23 cellular contexts compared by ENCODE assay signal in genomic region chr5:91018712-91019371, GRCh38.
A peak's percentile ranks its signal among the peaks of the same experiment; 100 is the strongest.
DNase-seq lines count a peak whose midpoint lies in the region; ATAC-seq, FAIRE-seq and TF ChIP-seq lines count a peak whose summit lies in the region.
"Had no signal": no experiment of that assay in that cellular context is flagged by ENCODE, and none has a peak within 500 bp of the region (broad histone marks: within the 10 kb centered on the region; RNA-seq: fewer than 3 reads in every experiment).

No MANE protein-coding gene starts in this region.

- 58% methylated on average over 4 of the region's 4 CpGs for WGBS in liver
- 92% methylated on average over 4 of the region's 4 CpGs for WGBS in HepG2 (ENCODE audit: low lambda C conversion rate)
- no CpG with 5 or more reads among the region's 4 CpGs for WGBS in trophoblast cell (ENCODE audit: extremely low coverage, insufficient coverage, insufficient read length)
- WGBS in urinary bladder, result 49% methylated on average over 4 of the region's 4 CpGs

- H3K4me3 ChIP-seq in liver (ENCODE audit: low read depth in 1 of 3, low read length in 3 of 3), result no peak overlapping the region
- H3K4me3 ChIP-seq in HepG2 (replicated peaks in 1 of 3; ENCODE audit: insufficient read depth in 1 of 3, low read depth in 2 of 3, low read length in 3 of 3), result no peak overlapping the region
- H3K4me3 ChIP-seq in fibroblast of villous mesenchyme (ENCODE audit: low read depth, low read length), result no peak overlapping the region
- no peak overlapping the region for H3K4me3 ChIP-seq in trophoblast cell (ENCODE audit: low read depth, low read length)
- H3K4me3 ChIP-seq in urinary bladder (ENCODE audit: low read depth, low read length), result no peak overlapping the region
- H3K4me3 ChIP-seq in lower lobe of right lung, result no peak overlapping the region
- H3K4me3 ChIP-seq: GM23338, HAP-1, Peyer's patch, SJCRH30 had no signal

- no peaks in the 10 kb centered on the region for H3K36me3 ChIP-seq in liver (ENCODE audit: control insufficient read depth in 4 of 4, insufficient read depth in 3 of 4, low read depth in 1 of 4, low read length in 3 of 4)
- no peaks in the 10 kb centered on the region for H3K36me3 ChIP-seq in HepG2 (replicated peaks in 1 of 2; ENCODE audit: control insufficient read depth in 1 of 2, insufficient read depth in 2 of 2, low read length in 2 of 2)
- no peaks in the 10 kb centered on the region for H3K36me3 ChIP-seq in trophoblast cell (ENCODE audit: control insufficient read depth in 1 of 2, insufficient read depth in 2 of 2, low read length in 2 of 2)
- H3K36me3 ChIP-seq in urinary bladder (ENCODE audit: insufficient read depth), result no peaks in the 10 kb centered on the region
- H3K36me3 ChIP-seq in lower lobe of right lung, result no peaks in the 10 kb centered on the region
- H3K36me3 ChIP-seq: HAP-1, Peyer's patch, SJCRH30 had no signal

- no peak for TF ChIP-seq EP300 in HepG2 (IDR thresholded peaks at IDR 0.05; ENCODE audit: low read depth in 2 of 2, low read length in 2 of 2)
- no peak for TF ChIP-seq EP300 in HepG2 (CRISPR knock-in tag; IDR thresholded peaks at IDR 0.05; ENCODE audit: borderline replicate concordance)

- H3K4me1 ChIP-seq in liver (ENCODE audit: control insufficient read depth in 4 of 4, insufficient read depth in 4 of 4, low read length in 3 of 4), result peaks cover 4 to 12% (median 5%) of the 10 kb centered on the region in 4 donors
- no peaks in the 10 kb centered on the region for H3K4me1 ChIP-seq in HepG2 (ENCODE audit: insufficient read depth, low read length)
- peaks cover 0 to 5% of the 10 kb centered on the region in 2 experiments for H3K4me1 ChIP-seq in trophoblast cell (ENCODE audit: control insufficient read depth in 1 of 2, insufficient read depth in 2 of 2, low read length in 2 of 2)
- no peaks in the 10 kb centered on the region for H3K4me1 ChIP-seq in urinary bladder (ENCODE audit: insufficient read depth)
- H3K4me1 ChIP-seq in lower lobe of right lung, result peaks cover 15% of the 10 kb centered on the region
- H3K4me1 ChIP-seq: SJCRH30 had no signal

- no peak overlapping the region for H3K14ac ChIP-seq in trophoblast cell (ENCODE audit: low read length)

- H2BK5ac ChIP-seq in trophoblast cell (ENCODE audit: low read depth, low read length, poor library complexity), result no peak overlapping the region

- intact Hi-C loops in HepG2 (cut with micrococcal nuclease; ENCODE audit: unreplicated experiment) (no loop called here), lower lobe of right lung (cut with DNase I) (no loop called here)

- H2AK5ac ChIP-seq in trophoblast cell (ENCODE audit: low read length), result no peak overlapping the region

- no peak for TF ChIP-seq POLR2A in HepG2 (IDR thresholded peaks at IDR 0.05; ENCODE audit: insufficient read depth in 1 of 2, low read depth in 2 of 2, low read length in 2 of 2)

- TF ChIP-seq RAD21 in liver (IDR thresholded peaks at IDR 0.05) (no peak), HepG2 (CRISPR knock-in tag; IDR thresholded peaks at IDR 0.05) (no peak)

- POLR2A ChIA-PET in HepG2 (lab: Yijun Ruan, JAX), result no interaction called here

- H2AFZ ChIP-seq in HepG2 (ENCODE audit: low read length) (no peak overlapping the region), trophoblast cell (ENCODE audit: insufficient read depth, low read length, poor library complexity) (no peak overlapping the region)
- H2AFZ ChIP-seq: GM23338 had no signal

- H3K27me3 ChIP-seq in liver (ENCODE audit: control insufficient read depth in 4 of 4, insufficient read depth in 4 of 4, low read length in 3 of 4) (no peaks in the 10 kb centered on the region), HepG2 (ENCODE audit: control insufficient read depth in 1 of 2, insufficient read depth in 2 of 2, low read length in 2 of 2) (no peaks in the 10 kb centered on the region), trophoblast cell (ENCODE audit: insufficient read depth, low read length) (no peaks in the 10 kb centered on the region), lower lobe of right lung (ENCODE audit: low read depth) (no peaks in the 10 kb centered on the region)
- H3K27me3 ChIP-seq: Peyer's patch, SJCRH30 had no signal

- no peak overlapping the region for H3K23ac ChIP-seq in trophoblast cell (ENCODE audit: low read length)

- H3K9ac ChIP-seq in liver (ENCODE audit: low read depth in 1 of 2, low read length in 2 of 2) (no peak overlapping the region), HepG2 (ENCODE audit: insufficient read depth, low read depth, low read length) (no peak overlapping the region), trophoblast cell (ENCODE audit: low read length) (no peak overlapping the region)

- no peak overlapping the region for H3K4ac ChIP-seq in trophoblast cell (ENCODE audit: low read depth, low read length)

- peaks cover 7% of the 10 kb centered on the region for H3K79me1 ChIP-seq in trophoblast cell (ENCODE audit: low read length)

- ATAC-seq in HepG2 (no peak), lower lobe of right lung (no peak)
- ATAC-seq: CD8-positive, alpha-beta T cell; GM23338 had no signal

- no peak overlapping the region for H3K27ac ChIP-seq in liver (ENCODE audit: low read depth in 1 of 2, low read length in 2 of 2)
- no peak overlapping the region for H3K27ac ChIP-seq in HepG2 (ENCODE audit: extremely low read length, insufficient read depth, low read length)
- no peak overlapping the region for H3K27ac ChIP-seq in trophoblast cell (ENCODE audit: low read depth, low read length)
- H3K27ac ChIP-seq in urinary bladder (ENCODE audit: low read depth), result peak overlapping the region; percentile 35
- no peak overlapping the region for H3K27ac ChIP-seq in lower lobe of right lung
- H3K27ac ChIP-seq: Peyer's patch, SJCRH30 had no signal

- H3K9me3 ChIP-seq in liver (ENCODE audit: control insufficient read depth in 4 of 4, low read length in 3 of 4) (no peaks in the 10 kb centered on the region), HepG2 (ENCODE audit: low read length) (no peaks in the 10 kb centered on the region), trophoblast cell (ENCODE audit: insufficient read depth, low read depth, low read length) (no peaks in the 10 kb centered on the region), lower lobe of right lung (no peaks in the 10 kb centered on the region)
- H3K9me3 ChIP-seq: Peyer's patch had no signal

- peak overlapping the region; percentile 54 for H2BK12ac ChIP-seq in trophoblast cell (ENCODE audit: low read length)

- H4K12ac ChIP-seq in trophoblast cell (ENCODE audit: low read depth, low read length), result no peak overlapping the region

- no peak overlapping the region for H3K18ac ChIP-seq in trophoblast cell (ENCODE audit: low read length)

- H2BK120ac ChIP-seq in trophoblast cell (ENCODE audit: insufficient read depth, low read length, poor library complexity), result no peak overlapping the region

- no peaks in the 10 kb centered on the region for H4K20me1 ChIP-seq in HepG2 (ENCODE audit: insufficient read depth, low read length)

- no peak for FAIRE-seq in HepG2 (lab: Jason Lieb, UNC)
- FAIRE-seq: GM12891 had no signal

- no TSS peak for BruUV-seq in HepG2 (replicated peaks; lab: Mats Ljungman, UMichigan)

- TF ChIP-seq CTCF in liver (IDR thresholded peaks at IDR 0.05; ENCODE audit: low read depth, low read length, missing input control) (no peak), HepG2 (CRISPR knock-in tag; IDR thresholded peaks at IDR 0.05) (no peak), fibroblast of villous mesenchyme (IDR thresholded peaks at IDR 0.05; ENCODE audit: insufficient read depth, low read depth, low read length) (no peak), lower lobe of right lung (IDR thresholded peaks at IDR 0.05) (no peak)

- in situ Hi-C loops in HepG2 (cut with HindIII; ENCODE audit: extremely low pct_ligation_motif_present, low pct_unique_long_range_greater_than_20kb), result no loop called here

- CTCF ChIA-PET in HepG2 (lab: Yijun Ruan, JAX; ENCODE audit: low intra/inter-chr PET ratio, low total read pairs), result no interaction called here

- H4K8ac ChIP-seq in trophoblast cell (ENCODE audit: low read depth, low read length), result no peak overlapping the region

- H3K79me2 ChIP-seq in HepG2 (ENCODE audit: insufficient read depth, low read length) (no peaks in the 10 kb centered on the region), trophoblast cell (ENCODE audit: control insufficient read depth, insufficient read depth, low read length, poor library complexity) (no peaks in the 10 kb centered on the region)

- DNase-seq in HepG2 (ENCODE audit: low spot score), result no peak
- DNase-seq in fibroblast of villous mesenchyme (ENCODE audit: low read depth), result peak; percentile 54
- DNase-seq in trophoblast cell, result peak in 1 of 2 donors; percentile 52
- no peak for DNase-seq in activated CD4-positive, alpha-beta T cell treated with anti-CD3 and anti-CD28 coated beads for 48 hours
- DNase-seq in NCI-H226, result no peak
- DNase-seq in lower lobe of right lung, result no peak
- DNase-seq: 8988T; AML-193; C1 segment of cervical spinal cord; CD8-positive, alpha-beta T cell; DMS153; NCI-H1092; NCI-H1436 treated with DMSO at 0.1 percent for 48 hours; NCI-H2029; NCI-H524 treated with DMSO at 0.1 percent for 48 hours; NCI-H82; Peyer's patch; SJCRH30 had no signal

- H3K4me2 ChIP-seq in HepG2 (ENCODE audit: low read depth, low read length), result no peak overlapping the region
- H3K4me2 ChIP-seq in trophoblast cell (ENCODE audit: low read length), result no peak overlapping the region
- H3K4me2 ChIP-seq: GM23338 had no signal

- no peak overlapping the region for H4K91ac ChIP-seq in trophoblast cell (ENCODE audit: low read depth, low read length)

TF ChIP-seq in liver, 16 proteins besides CTCF, POLR2A, EP300 and RAD21 (continues in another document):
- TF ChIP-seq RXRA (IDR thresholded peaks at IDR 0.05) (peak in 1 of 2 donors; percentile 37), HNF4G (IDR thresholded peaks at IDR 0.05) (no peak), JUND (IDR thresholded peaks at IDR 0.05) (peak in 1 of 2 donors; percentile 28), HNF4A (conservative IDR thresholded peaks at IDR 0.05) (peak in 1 of 2 donors; percentile 18), YY1 (IDR thresholded peaks at IDR 0.05) (peak; percentile 54), NR2F2 (IDR thresholded peaks at IDR 0.05) (no peak)

TF ChIP-seq in HepG2, 621 proteins besides CTCF, POLR2A, EP300 and RAD21:
- TF ChIP-seq ZNF235 (CRISPR knock-in tag; IDR thresholded peaks at IDR 0.05; ENCODE audit: borderline replicate concordance) (no peak), ZNF737 (CRISPR knock-in tag; IDR thresholded peaks at IDR 0.05; ENCODE audit: borderline replicate concordance) (no peak), FOXK1 (CRISPR knock-in tag; IDR thresholded peaks at IDR 0.05; ENCODE audit: borderline replicate concordance, low read depth) (no peak), ZNF143 (CRISPR knock-in tag; IDR thresholded peaks at IDR 0.05) (no peak)
